Comparison of ENCODE assay signal across 8 cellular contexts in the genomic region with DNA sequence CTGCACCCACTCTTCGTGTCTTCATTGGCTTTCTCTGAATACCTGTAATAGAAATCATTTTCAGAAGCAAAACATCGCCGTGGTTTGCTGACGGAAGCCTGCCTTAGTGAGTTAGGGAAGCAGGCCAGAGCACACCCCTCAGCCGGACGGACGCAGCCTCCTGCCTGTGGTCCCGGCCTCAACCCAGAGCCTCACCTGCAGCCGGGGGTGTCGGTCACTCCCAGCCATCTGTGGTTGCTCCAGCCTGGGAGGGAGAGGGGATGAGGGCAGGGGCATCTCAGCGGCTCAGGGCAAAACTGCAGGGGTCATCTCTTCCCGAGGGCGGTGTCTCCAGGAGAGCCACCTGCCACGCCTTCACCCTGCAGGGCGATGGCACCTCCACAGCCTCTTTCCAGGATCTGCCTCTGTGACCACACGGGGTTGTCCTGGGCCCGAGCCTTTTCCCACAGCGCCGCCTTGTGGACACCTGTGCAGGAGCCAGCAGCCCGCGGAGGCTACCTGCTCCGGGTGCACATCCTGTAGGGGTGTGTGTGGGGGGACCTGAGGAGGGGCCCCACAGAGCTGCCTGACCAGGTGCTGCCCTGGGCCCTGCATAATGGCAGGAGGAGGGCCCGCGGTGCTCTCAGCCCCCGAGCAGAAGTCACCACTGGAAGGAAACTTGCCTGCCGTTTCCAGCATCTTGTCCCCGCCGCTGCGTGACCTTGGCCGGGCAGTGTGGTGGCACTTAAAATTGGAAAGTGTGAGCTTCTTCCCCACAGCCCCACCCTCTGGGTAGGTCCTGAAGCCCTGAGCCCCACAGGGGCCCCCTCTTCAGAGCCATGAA. TPM values are rescaled to one million over a fixed set of nuclear protein-coding genes. Genes with fewer than 3 reads are reported as not detected.
DNase-seq lines count a peak whose midpoint lies in the region; ATAC-seq, FAIRE-seq and TF ChIP-seq lines count a peak whose summit lies in the region.

No MANE protein-coding gene starts in this region.

- FAIRE-seq in urothelium cell line (lab: Jason Lieb, UNC), result peak; percentile 98

- DNase-seq in DMS153 treated with DMSO at 0.1 percent for 48 hours (lab: John Stamatoyannopoulos, UW; ENCODE audit: unreplicated experiment) (peak; percentile 47), HT1080 (ENCODE audit: low read depth) (peak; percentile 52), SK-MEL-5 (ENCODE audit: low read depth, low spot score) (peak; percentile 76), Right ventricle myocardium inferior (ENCODE audit: missing footprints) (peak; percentile 92), progenitor cell of endocrine pancreas (ENCODE audit: low spot score, unreplicated experiment) (peak; percentile 79), urothelium cell line (ENCODE audit: low spot score) (peak; percentile 92)
- DNase-seq in activated naive CD4-positive, alpha-beta T cell treated with anti-CD3 and anti-CD28 coated beads for 36 hours, result peak; percentile 93

- no peak overlapping the region for H3K4me3 Mint-ChIP-seq in activated naive CD4-positive, alpha-beta T cell treated with anti-CD3 and anti-CD28 coated beads for 36 hours
- H3K4me3 Mint-ChIP-seq in progenitor cell of endocrine pancreas (ENCODE audit: low read depth), result no peak overlapping the region

- in situ Hi-C loops in SK-MEL-5 (cut with HindIII; ENCODE audit: low pct_unique_long_range_greater_than_20kb, low sequenced_read_pairs), result no loop called here

- peak; percentile 98 for TF ChIP-seq CTCF in progenitor cell of endocrine pancreas (IDR thresholded peaks at IDR 0.05; ENCODE audit: unreplicated experiment)

- ATAC-seq in GM21423 (IDR thresholded peaks at IDR 0.05; ENCODE audit: unreplicated experiment), result peak; percentile 80
- peak; percentile 77 for ATAC-seq in Right ventricle myocardium inferior

- no peaks in the 10 kb centered on the region for H3K27me3 Mint-ChIP-seq in activated naive CD4-positive, alpha-beta T cell treated with anti-CD3 and anti-CD28 coated beads for 36 hours (ENCODE audit: low read depth)
- H3K27me3 Mint-ChIP-seq in progenitor cell of endocrine pancreas, result no peaks in the 10 kb centered on the region

- CTCF ChIA-PET in activated naive CD4-positive, alpha-beta T cell treated with anti-CD3 and anti-CD28 coated beads for 36 hours (lab: Charles Lee), result interaction anchor here (0.5 to 3.8 kb wide), 11 partner anchors 10 to 1900 kb away, joined by 3 to 18 read pairs (median 4); a partner anchor contains a TSS

- peaks cover 5% of the 10 kb centered on the region for H3K36me3 Mint-ChIP-seq in activated naive CD4-positive, alpha-beta T cell treated with anti-CD3 and anti-CD28 coated beads for 36 hours (ENCODE audit: low read depth)
- peaks cover 11% of the 10 kb centered on the region for H3K36me3 Mint-ChIP-seq in progenitor cell of endocrine pancreas (ENCODE audit: insufficient read depth)

- peaks cover 21% of the 10 kb centered on the region for H3K4me1 Mint-ChIP-seq in activated naive CD4-positive, alpha-beta T cell treated with anti-CD3 and anti-CD28 coated beads for 36 hours (ENCODE audit: low read depth)
- H3K4me1 Mint-ChIP-seq in progenitor cell of endocrine pancreas (ENCODE audit: low read depth), result peaks cover 1% of the 10 kb centered on the region

- intact Hi-C loops in activated naive CD4-positive, alpha-beta T cell treated with anti-CD3 and anti-CD28 coated beads for 36 hours (cut with micrococcal nuclease), result loop anchor here (1.0 kb wide), 3 partner anchors 70 to 143 kb away; no protein-coding TSS in a partner anchor
- intact Hi-C loops in Right ventricle myocardium inferior (cut with DNase I), result loop anchor here (1.0 kb wide), 1 partner anchor 144 kb away; no protein-coding TSS in a partner anchor

- H3K9me3 Mint-ChIP-seq in activated naive CD4-positive, alpha-beta T cell treated with anti-CD3 and anti-CD28 coated beads for 36 hours, result no peaks in the 10 kb centered on the region
- no peaks in the 10 kb centered on the region for H3K9me3 Mint-ChIP-seq in progenitor cell of endocrine pancreas (ENCODE audit: low read depth)

- no peak overlapping the region for H3K27ac Mint-ChIP-seq in activated naive CD4-positive, alpha-beta T cell treated with anti-CD3 and anti-CD28 coated beads for 36 hours
- H3K27ac Mint-ChIP-seq in progenitor cell of endocrine pancreas, result no peak overlapping the region

RNA-seq across cellular contexts. Expression of a gene that starts 21.6 kb away (rescaled TPM):
- total RNA-seq in HT1080 (2014; rRNA removed; shearing (Covaris generic)), result 21.0 and 28.4 TPM in 2 replicates
- polyA plus RNA-seq in HT1080 (2015; cell fraction: cytosol; rRNA removed), result 9.3 and 9.5 TPM in 2 replicates
- polyA plus RNA-seq in HT1080 (2015; cell fraction: nucleus; rRNA removed), result 57.7 and 63.0 TPM in 2 replicates
- total RNA-seq in SK-MEL-5 (2014; rRNA removed; shearing (Covaris generic)), result 80.4 and 85.1 TPM in 2 replicates
- 92.0 and 110 TPM in 2 replicates for polyA plus RNA-seq in SK-MEL-5 (2015; cell fraction: cytosol; rRNA removed)
- polyA plus RNA-seq in SK-MEL-5 (2015; cell fraction: nucleus; rRNA removed), result 463 and 572 TPM in 2 replicates
- total RNA-seq in activated naive CD4-positive, alpha-beta T cell treated with anti-CD3 and anti-CD28 coated beads for 36 hours, result 10 to 100 TPM; 15.3 to 18.1 TPM
- 14.4 TPM for total RNA-seq in Right ventricle myocardium inferior
- 41.0 and 42.8 TPM in 2 replicates for total RNA-seq in progenitor cell of endocrine pancreas

Comparison
In these comparisons a context has a peak if more than half of its experiments do, and no peak if none do; other contexts are left out.
1. Peak in every context shown above with its lines: DNase-seq and ATAC-seq.